In the genomic region with DNA sequence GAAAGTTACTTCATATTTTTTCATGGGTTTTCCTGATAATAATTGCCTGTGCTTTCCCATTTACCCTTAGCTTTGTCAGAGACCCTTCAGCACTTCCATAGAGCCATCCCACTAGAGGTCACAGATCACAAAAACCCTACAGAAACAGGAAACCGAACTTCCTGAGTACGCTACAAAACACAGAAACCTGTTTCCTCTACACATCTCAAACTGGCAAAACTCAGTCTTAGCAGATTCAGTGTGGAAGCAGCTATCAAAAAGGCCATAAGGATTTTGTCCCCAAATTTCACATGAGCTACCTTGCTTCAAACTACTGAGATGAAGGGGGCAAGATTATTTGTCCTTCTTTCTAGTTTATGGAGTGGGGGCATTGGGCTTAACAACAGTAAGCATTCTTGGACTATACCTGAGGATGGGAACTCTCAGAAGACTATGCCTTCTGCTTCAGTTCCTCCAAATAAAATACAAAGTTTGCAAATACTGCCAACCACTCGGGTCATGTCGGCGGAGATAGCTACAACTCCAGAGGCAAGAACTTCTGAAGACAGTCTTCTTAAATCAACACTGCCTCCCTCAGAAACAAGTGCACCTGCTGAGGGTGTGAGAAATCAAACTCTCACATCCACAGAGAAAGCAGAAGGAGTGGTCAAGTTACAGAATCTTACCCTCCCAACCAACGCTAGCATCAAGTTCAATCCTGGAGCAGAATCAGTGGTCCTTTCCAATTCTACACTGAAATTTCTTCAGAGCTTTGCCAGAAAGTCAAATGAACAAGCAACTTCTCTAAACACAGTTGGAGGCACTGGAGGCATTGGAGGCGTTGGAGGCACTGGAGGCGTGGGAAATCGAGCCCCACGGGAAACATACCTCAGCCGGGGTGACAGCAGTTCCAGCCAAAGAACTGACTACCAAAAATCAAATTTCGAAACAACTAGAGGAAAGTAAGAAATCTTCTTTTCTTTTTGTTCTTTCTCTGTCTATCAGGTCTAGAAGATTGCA, we compare ENCODE assay signal across 8 cellular contexts. TPM values are rescaled to one million over a fixed set of nuclear protein-coding genes. Genes with fewer than 3 reads are reported as not detected.
DNase-seq lines count a peak whose midpoint lies in the region; ATAC-seq and TF ChIP-seq lines count a peak whose summit lies in the region.

A gene with protein sequence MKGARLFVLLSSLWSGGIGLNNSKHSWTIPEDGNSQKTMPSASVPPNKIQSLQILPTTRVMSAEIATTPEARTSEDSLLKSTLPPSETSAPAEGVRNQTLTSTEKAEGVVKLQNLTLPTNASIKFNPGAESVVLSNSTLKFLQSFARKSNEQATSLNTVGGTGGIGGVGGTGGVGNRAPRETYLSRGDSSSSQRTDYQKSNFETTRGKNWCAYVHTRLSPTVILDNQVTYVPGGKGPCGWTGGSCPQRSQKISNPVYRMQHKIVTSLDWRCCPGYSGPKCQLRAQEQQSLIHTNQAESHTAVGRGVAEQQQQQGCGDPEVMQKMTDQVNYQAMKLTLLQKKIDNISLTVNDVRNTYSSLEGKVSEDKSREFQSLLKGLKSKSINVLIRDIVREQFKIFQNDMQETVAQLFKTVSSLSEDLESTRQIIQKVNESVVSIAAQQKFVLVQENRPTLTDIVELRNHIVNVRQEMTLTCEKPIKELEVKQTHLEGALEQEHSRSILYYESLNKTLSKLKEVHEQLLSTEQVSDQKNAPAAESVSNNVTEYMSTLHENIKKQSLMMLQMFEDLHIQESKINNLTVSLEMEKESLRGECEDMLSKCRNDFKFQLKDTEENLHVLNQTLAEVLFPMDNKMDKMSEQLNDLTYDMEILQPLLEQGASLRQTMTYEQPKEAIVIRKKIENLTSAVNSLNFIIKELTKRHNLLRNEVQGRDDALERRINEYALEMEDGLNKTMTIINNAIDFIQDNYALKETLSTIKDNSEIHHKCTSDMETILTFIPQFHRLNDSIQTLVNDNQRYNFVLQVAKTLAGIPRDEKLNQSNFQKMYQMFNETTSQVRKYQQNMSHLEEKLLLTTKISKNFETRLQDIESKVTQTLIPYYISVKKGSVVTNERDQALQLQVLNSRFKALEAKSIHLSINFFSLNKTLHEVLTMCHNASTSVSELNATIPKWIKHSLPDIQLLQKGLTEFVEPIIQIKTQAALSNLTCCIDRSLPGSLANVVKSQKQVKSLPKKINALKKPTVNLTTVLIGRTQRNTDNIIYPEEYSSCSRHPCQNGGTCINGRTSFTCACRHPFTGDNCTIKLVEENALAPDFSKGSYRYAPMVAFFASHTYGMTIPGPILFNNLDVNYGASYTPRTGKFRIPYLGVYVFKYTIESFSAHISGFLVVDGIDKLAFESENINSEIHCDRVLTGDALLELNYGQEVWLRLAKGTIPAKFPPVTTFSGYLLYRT (plus strand): TSS at position 201 of the 999 bp plus-strand sequence. CDS start 118 bp downstream, at position 319.

- H3F3A ChIP-seq in GM23338 (replicated peaks; ENCODE audit: low read depth): no peaks in the 10 kb centered on the region

- no peak within 1 kb of the TSS for H3K27ac Mint-ChIP-seq in GM23338

- no peaks in the 10 kb centered on the region for H3K27me3 ChIP-seq in GM23338 (ENCODE audit: insufficient read depth)
- H3K27me3 ChIP-seq in psoas muscle (ENCODE audit: insufficient read depth in 3 of 3, low read length in 2 of 3): no peaks in the 10 kb centered on the region

- no peak within 1 kb of the TSS for H3K4me3 Mint-ChIP-seq in GM23338

- H3K9me3 ChIP-seq in SK-N-MC (ENCODE audit: low read depth, low read length): no peaks in the 10 kb centered on the region
- H3K9me3 ChIP-seq in mucosa of descending colon: no peaks in the 10 kb centered on the region
- H3K9me3 ChIP-seq in psoas muscle: no peaks in the 10 kb centered on the region

- H3K4me1 ChIP-seq in GM23338 (ENCODE audit: insufficient read depth) (no peaks in the 10 kb centered on the region), mucosa of descending colon (ENCODE audit: low read depth) (no peaks in the 10 kb centered on the region), psoas muscle (no peaks in the 10 kb centered on the region)

- peaks cover 3% of the 10 kb centered on the region; the same call in 2 of the 3 replicates for H3K4me1 Mint-ChIP-seq in GM23338

- H3K4me3 ChIP-seq in GM23338 (no peak within 1 kb of the TSS), SK-N-MC (peak within 1 kb of the TSS; percentile 17; the same call in 1 of the 2 replicates), mucosa of descending colon (no peak within 1 kb of the TSS), psoas muscle (no peak within 1 kb of the TSS)

- H2AFZ ChIP-seq in GM23338: peak within 1 kb of the TSS; percentile 14; the same call in 1 of the 2 replicates

- H3K36me3 ChIP-seq in GM23338 (ENCODE audit: insufficient read depth) (no peaks in the 10 kb centered on the region), SK-N-MC (ENCODE audit: insufficient read depth, low read length) (no peaks in the 10 kb centered on the region), mucosa of descending colon (ENCODE audit: low read depth) (no peaks in the 10 kb centered on the region), psoas muscle (ENCODE audit: insufficient read depth in 1 of 2, low read depth in 1 of 2) (no peaks in the 10 kb centered on the region)

- no peaks in the 10 kb centered on the region for H3K9me2 ChIP-seq in GM23338 (ENCODE audit: insufficient read depth)

- H4K20me1 ChIP-seq in GM23338 (replicated peaks; ENCODE audit: insufficient read depth): no peaks in the 10 kb centered on the region

- no peaks in the 10 kb centered on the region for H3K36me3 Mint-ChIP-seq in GM23338 (ENCODE audit: low read depth)

- TF ChIP-seq CTCF in GM23338 (conservative IDR thresholded peaks at IDR 0.05; ENCODE audit: low read depth in 2 of 2): no peak
- no peak for TF ChIP-seq CTCF in mucosa of descending colon (IDR thresholded peaks at IDR 0.05)
- no peak for TF ChIP-seq CTCF in psoas muscle (IDR thresholded peaks at IDR 0.05)

- H3K79me2 ChIP-seq in GM23338 (replicated peaks; ENCODE audit: insufficient read depth): no peaks in the 10 kb centered on the region

- no peak for DNase-seq in GM23338 (ENCODE audit: low spot score)
- no peak for DNase-seq in SK-N-MC (ENCODE audit: low read depth, low spot score)
- DNase-seq in mucosa of descending colon: no peak
- DNase-seq in RKO (ENCODE audit: low spot score): no peak
- DNase-seq in psoas muscle: no peak
- DNase-seq in cortex of kidney (lab: John Stamatoyannopoulos, UW): no peak
- no peak for DNase-seq in COR-L47 (lab: John Stamatoyannopoulos, UW)

- H3K27ac ChIP-seq in GM23338 (ENCODE audit: low read depth) (no peak within 1 kb of the TSS), SK-N-MC (no peak within 1 kb of the TSS), psoas muscle (no peak within 1 kb of the TSS)

- WGBS in psoas muscle, 3 donors: 43 to 53% (median 49%) methylated on average over 12 of the region's 12 CpGs

- H3K27me3 Mint-ChIP-seq in GM23338 (ENCODE audit: insufficient read depth, low read depth, poor library complexity): no peaks in the 10 kb centered on the region

- no peak within 1 kb of the TSS for H3K4me2 ChIP-seq in GM23338

- ATAC-seq in GM18502 (IDR thresholded peaks at IDR 0.05; ENCODE audit: poor library complexity, unreplicated experiment): peak; percentile 74
- ATAC-seq in GM23338: no peak
- peak; percentile 30 for ATAC-seq in mucosa of descending colon
- no peak for ATAC-seq in psoas muscle

- H3K9ac ChIP-seq in SK-N-MC (ENCODE audit: insufficient read length): peak within 1 kb of the TSS; percentile 20

- H3K9me3 Mint-ChIP-seq in GM23338: no peaks in the 10 kb centered on the region

- intact Hi-C loops in mucosa of descending colon (cut with DNase I, micrococcal nuclease): no loop called here
- intact Hi-C loops in psoas muscle (cut with DNase I): no loop called here

TF ChIP-seq in GM23338, 12 proteins besides CTCF, POLR2A, EP300 and RAD21 (continues in another document):
- TF ChIP-seq EZH2phosphoT487 (IDR thresholded peaks at IDR 0.05; ENCODE audit: unreplicated experiment): no peak
- TF ChIP-seq JUNB (IDR thresholded peaks at IDR 0.05; ENCODE audit: unreplicated experiment): no peak
- no peak for TF ChIP-seq ETS1 (IDR thresholded peaks at IDR 0.05)
- TF ChIP-seq REST (IDR thresholded peaks at IDR 0.05; ENCODE audit: unreplicated experiment): no peak

RNA-seq across cellular contexts. Expression of the gene that starts here (rescaled TPM):
- not detected in 2 replicates for total RNA-seq in GM23338 (2014; rRNA removed; shearing (Covaris generic))
- not detected in 2 replicates for polyA plus RNA-seq in GM23338 (2016; fragmentation: Nextera tagmentation; extraction: Ambion mirVana)
- 10 to 100 TPM in 2 of 3 donors, 1 to 10 TPM in 1; 8.8 to 40.1 (median 25.2) TPM for total RNA-seq in mucosa of descending colon
- total RNA-seq in psoas muscle: 1 to 10 TPM in 3 of 4 donors, under 1 TPM in 1; 0.44 to 1.8 (median 1.6) TPM
- polyA plus RNA-seq in psoas muscle: 1 to 10 TPM; 1.4 to 2.3 (median 2.0) TPM

Comparison
In these comparisons a context has a peak if more than half of its experiments do, and no peak if none do; other contexts are left out.
1. ATAC-seq: peak in GM18502 (single experiment) and mucosa of descending colon (single experiment); none in GM23338 (single experiment) and psoas muscle (0 of 4).